Comparison of ENCODE assay signal across 10 cellular contexts in the genomic region with DNA sequence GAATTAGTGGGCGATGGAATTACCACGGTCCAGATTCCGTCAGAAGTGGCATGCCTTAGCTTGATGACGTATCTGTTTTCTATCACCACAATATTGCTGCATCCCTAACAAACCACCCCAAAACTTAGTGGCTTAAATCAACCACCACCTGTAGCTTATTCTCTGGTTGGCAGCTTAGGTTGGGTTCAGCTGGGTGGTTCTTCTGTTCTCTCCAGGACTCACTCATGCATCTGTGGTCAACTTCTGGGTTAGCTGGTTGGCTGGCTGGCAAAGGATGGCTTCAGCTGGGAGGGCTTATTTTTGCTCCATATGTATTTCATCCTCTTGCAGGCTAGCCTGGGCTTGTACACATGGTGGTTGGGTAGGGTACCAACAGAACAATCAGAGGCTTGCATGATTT. TPM values are rescaled to one million over a fixed set of nuclear protein-coding genes. Genes with fewer than 3 reads are reported as not detected.
"Had no signal": no experiment of that assay in that cellular context is flagged by ENCODE, and none has a peak within 500 bp of the region (broad histone marks: within the 10 kb centered on the region; RNA-seq: fewer than 3 reads in every experiment).

No MANE protein-coding gene starts in this region.

- ATAC-seq: K562 had no signal

- H3K27ac ChIP-seq: HL-60, KMS-11 had no signal

- H3K4me1 Mint-ChIP-seq: IgD-negative memory B cell had no signal

- FAIRE-seq: HTR-8/SVneo, K562 had no signal

- DNase-seq: IMR-90, KBM-7, KG1 had no signal

- H3K36me3 Mint-ChIP-seq: IgD-negative memory B cell had no signal

- H3K4me2 ChIP-seq: KMS-11 had no signal

- H3K4me3 ChIP-seq: K562 had no signal

- H3K4me3 Mint-ChIP-seq: IgD-negative memory B cell had no signal

- H3K9ac ChIP-seq: KMS-11 had no signal

RNA-seq across cellular contexts. Expression of gene ITGA9, which starts 11.2 kb away (rescaled TPM):
- total RNA-seq: HT-29, HT1080 had no signal
- polyA plus RNA-seq: IgD-negative memory B cell, IMR-90 had no signal
